In genomic region chr16:2267913-2268666, GRCh38 we compare ENCODE assay signal across 1 cellular context.
TF ChIP-seq lines count a peak whose summit lies in the region.

Gene RNPS1, minus strand, starts transcription at chr16:2268126. Its CDS starts 3,483 bp downstream, at chr16:2264643.

TF ChIP-seq in K562, 482 proteins besides CTCF, POLR2A, EP300 and RAD21 (continued from another document and continues in another):
- TF ChIP-seq ZBTB7A (IDR thresholded peaks at IDR 0.05; ENCODE audit: borderline replicate concordance, control insufficient read depth, low read depth, low read length) (peak; percentile 72; the same call in 1 of the 2 replicates), ZNF41 (CRISPR knock-in tag; conservative IDR thresholded peaks at IDR 0.05) (no peak), ZNF316 (IDR thresholded peaks at IDR 0.05) (0 out of 2 replicates have a peak, but pooled peaks have one; percentile 29), RREB1 (CRISPR knock-in tag; IDR thresholded peaks at IDR 0.05) (peak; percentile 57; the same call in 1 of the 2 replicates), CEBPB (tag; IDR thresholded peaks at IDR 0.05) (peak; percentile 82), ATF7 (IDR thresholded peaks at IDR 0.05) (peak; percentile 98), TAF1 (IDR thresholded peaks at IDR 0.05; ENCODE audit: control insufficient read depth, extremely low read depth, insufficient read depth, low read length, severe bottlenecking) (peak; percentile 54), ZNF354B (CRISPR knock-in tag; IDR thresholded peaks at IDR 0.05) (no peak), KHSRP (IDR thresholded peaks at IDR 0.05) (peak; percentile 98), ZNF644 (tag; IDR thresholded peaks at IDR 0.05; ENCODE audit: low read depth) (no peak), ZC3H11A (IDR thresholded peaks at IDR 0.05; ENCODE audit: low read depth, low read length) (no peak), ZNF280A (IDR thresholded peaks at IDR 0.05; ENCODE audit: low read depth, partially characterized antibody) (no peak), ZNF449 (CRISPR knock-in tag; IDR thresholded peaks at IDR 0.05) (no peak), TFE3 (CRISPR knock-in tag; IDR thresholded peaks at IDR 0.05) (no peak), MTA3 (IDR thresholded peaks at IDR 0.05; ENCODE audit: borderline replicate concordance) (peak; percentile 86), C11orf30 (IDR thresholded peaks at IDR 0.05; ENCODE audit: low read depth) (peak; percentile 97), GTF2E2 (tag; IDR thresholded peaks at IDR 0.05) (peak; percentile 88; the same call in 1 of the 2 replicates), ZBTB9 (CRISPR knock-in tag; IDR thresholded peaks at IDR 0.05) (peak; percentile 79; the same call in 1 of the 2 replicates), TFAP4 (CRISPR knock-in tag; IDR thresholded peaks at IDR 0.05; ENCODE audit: borderline replicate concordance) (peak; percentile 88; the same call in 1 of the 2 replicates), ZBTB1 (CRISPR knock-in tag; IDR thresholded peaks at IDR 0.05; ENCODE audit: borderline replicate concordance, low read depth) (no peak), MEIS2 (IDR thresholded peaks at IDR 0.05; ENCODE audit: partially characterized antibody) (peak; percentile 68), ZNF431 (CRISPR knock-in tag; IDR thresholded peaks at IDR 0.05) (peak; percentile 74; the same call in 1 of the 2 replicates), ZNF764 (CRISPR knock-in tag; IDR thresholded peaks at IDR 0.05; ENCODE audit: low read depth) (0 out of 2 replicates have a peak, but pooled peaks have one; percentile 6), MEF2A (IDR thresholded peaks at IDR 0.05; ENCODE audit: control insufficient read depth, low read depth, low read length) (no peak), POLR2AphosphoS2 (IDR thresholded peaks at IDR 0.05; ENCODE audit: low read length) (peak; percentile 72; the same call in 1 of the 2 replicates), NR2F6 (CRISPR knock-in tag; IDR thresholded peaks at IDR 0.05) (peak; percentile 27; the same call in 1 of the 2 replicates), ZNF143 (CRISPR knock-in tag; IDR thresholded peaks at IDR 0.05) (0 out of 2 replicates have a peak, but pooled peaks have one; percentile 16), MTA1 (IDR thresholded peaks at IDR 0.05; ENCODE audit: borderline replicate concordance) (peak; percentile 99), SAFB (IDR thresholded peaks at IDR 0.05; ENCODE audit: borderline replicate concordance, low read depth, low read length) (peak; percentile 87), ZFP1 (CRISPR knock-in tag; IDR thresholded peaks at IDR 0.05) (no peak), MAZ (CRISPR knock-in tag; conservative IDR thresholded peaks at IDR 0.05 in 1 of 2, IDR thresholded peaks at IDR 0.05 in 1 of 2) (peak; percentile 67 to 92; a peak in 3 of 4 replicates), CAMTA2 (CRISPR knock-in tag; conservative IDR thresholded peaks at IDR 0.05) (peak; percentile 82; the same call in 1 of the 2 replicates), HDAC8 (tag; IDR thresholded peaks at IDR 0.05) (no peak), ZBTB17 (CRISPR knock-in tag; IDR thresholded peaks at IDR 0.05) (peak; percentile 85; the same call in 1 of the 2 replicates), ZNF639 (CRISPR knock-in tag; conservative IDR thresholded peaks at IDR 0.05 in 1 of 2, IDR thresholded peaks at IDR 0.05 in 1 of 2) (peak in 1 of 2 experiments; percentile 93; a peak in 2 of 4 replicates), TRIM25 (IDR thresholded peaks at IDR 0.05; ENCODE audit: borderline replicate concordance) (no peak), ZNF232 (CRISPR knock-in tag; IDR thresholded peaks at IDR 0.05) (peak; percentile 44; the same call in 1 of the 2 replicates), IRF9 (tag; IDR thresholded peaks at IDR 0.05) (0 out of 2 replicates have a peak, but pooled peaks have one; percentile 25), JUND (IDR thresholded peaks at IDR 0.05; ENCODE audit: borderline replicate concordance, low read depth, low read length) (peak; percentile 75), JUND (tag; IDR thresholded peaks at IDR 0.05; ENCODE audit: borderline replicate concordance, low read depth, low read length) (no peak; the same call in 2 of the 3 replicates), KLF6 (CRISPR knock-in tag; IDR thresholded peaks at IDR 0.05; ENCODE audit: borderline replicate concordance) (peak; percentile 58; the same call in 1 of the 2 replicates), ZNF740 (CRISPR knock-in tag; IDR thresholded peaks at IDR 0.05) (peak; percentile 45; the same call in 1 of the 2 replicates), ZNF740 (tag; IDR thresholded peaks at IDR 0.05) (no peak)
